7 cellular contexts compared by ENCODE assay signal in the genomic region with DNA sequence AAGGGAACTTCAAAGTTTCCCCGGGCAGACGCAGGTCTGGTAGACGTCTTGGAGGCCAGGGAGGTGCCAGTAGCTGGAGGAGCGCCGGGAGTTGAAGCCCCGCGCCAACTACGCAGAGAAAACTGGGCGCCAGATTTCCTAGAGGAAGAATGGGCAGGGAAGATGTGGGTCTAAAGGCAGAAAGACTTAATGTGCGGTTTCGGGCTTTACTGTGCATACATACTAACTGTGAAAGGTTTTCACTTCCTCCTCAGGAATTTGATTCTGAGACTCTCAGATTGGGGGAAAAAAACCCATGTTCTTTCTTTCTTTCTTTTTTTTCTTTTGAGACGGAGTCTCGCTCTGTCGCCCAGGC. TPM values are rescaled to one million over a fixed set of nuclear protein-coding genes. Genes with fewer than 3 reads are reported as not detected.
DNase-seq lines count a peak whose midpoint lies in the region; ATAC-seq and TF ChIP-seq lines count a peak whose summit lies in the region.

No MANE protein-coding gene starts in this region.

- H3K27ac ChIP-seq in ascending aorta = peak overlapping the region in 1 of 2 donors; percentile 64
- H3K27ac ChIP-seq in prostate gland = peak overlapping the region in 1 of 2 donors; percentile 66

- intact Hi-C loops in ascending aorta (cut with DNase I) (loop anchor here (1.0 to 2.0 kb wide), 2 partner anchors 20 to 35 kb away; no protein-coding TSS in a partner anchor), prostate gland (cut with DNase I) (loop anchor here (2.0 kb wide), 1 partner anchor 35 kb away; no protein-coding TSS in a partner anchor)

- WGBS in prostate gland = 16% methylated on average over 14 of the region's 14 CpGs

- H3K36me3 ChIP-seq in ascending aorta (peaks cover 0 to 14% of the 10 kb centered on the region in 2 donors), prostate gland (no peaks in the 10 kb centered on the region)

- ATAC-seq in HG03039 (IDR thresholded peaks at IDR 0.05; ENCODE audit: unreplicated experiment) = peak; percentile 29

- TF ChIP-seq POLR2A in prostate gland (IDR thresholded peaks at IDR 0.05) = no peak

- TF ChIP-seq CTCF in ascending aorta (IDR thresholded peaks at IDR 0.05) (no peak), prostate gland (IDR thresholded peaks at IDR 0.05) (no peak)

- H3K27me3 ChIP-seq in ascending aorta (no peaks in the 10 kb centered on the region), prostate gland (replicated peaks; ENCODE audit: insufficient read depth) (no peaks in the 10 kb centered on the region)

- peak; percentile 8 for DNase-seq in GM19240 (ENCODE audit: insufficient read length, low spot score)
- DNase-seq in ascending aorta (ENCODE audit: low spot score in 2 of 2) = no peak
- DNase-seq in prostate gland (ENCODE audit: low spot score) = no peak
- DNase-seq in epidermal melanocyte (ENCODE audit: insufficient read length, low spot score) = no peak
- DNase-seq in HUDEP-2 (lab: John Stamatoyannopoulos, UW; ENCODE audit: unreplicated experiment in 76 of 76) = no peak
- no peak for DNase-seq in HuH-7.5 (ENCODE audit: low spot score)

- no peaks in the 10 kb centered on the region for H3K9me3 ChIP-seq in ascending aorta
- H3K9me3 ChIP-seq in prostate gland = no peaks in the 10 kb centered on the region

- H3K4me3 ChIP-seq in ascending aorta (peak overlapping the region; percentile 71 to 89), prostate gland (peak overlapping the region; percentile 58 to 75)

- H3K4me1 ChIP-seq in ascending aorta (peaks cover 0 to 5% of the 10 kb centered on the region in 2 donors), prostate gland (replicated peaks) (no peaks in the 10 kb centered on the region)

RNA-seq across cellular contexts. Expression of a gene that starts 0.3 kb away (rescaled TPM):
- total RNA-seq in ascending aorta (2.9 TPM), prostate gland (10 to 100 TPM; 11.8 to 14.2 TPM)
